In genomic region chr12:57844725-57845477, GRCh38 we compare ENCODE assay signal across 8 cellular contexts. TPM values are rescaled to one million over a fixed set of nuclear protein-coding genes. Genes with fewer than 3 reads are reported as not detected.
A peak's percentile ranks its signal among the peaks of the same experiment; 100 is the strongest.
DNase-seq lines count a peak whose midpoint lies in the region; ATAC-seq and TF ChIP-seq lines count a peak whose summit lies in the region.

No MANE protein-coding gene starts in this region.

- no peaks in the 10 kb centered on the region for H3K9me3 Mint-ChIP-seq in activated naive CD8-positive, alpha-beta T cell treated with anti-CD3 and anti-CD28 coated beads, Interleukin-2, amount 50 U/mL, for 24 hours
- H3K9me3 Mint-ChIP-seq in osteocyte (ENCODE audit: unreplicated experiment), result no peaks in the 10 kb centered on the region

- TF ChIP-seq CTCF in cardiac muscle cell (IDR thresholded peaks at IDR 0.05; ENCODE audit: low read depth, low read length) (no peak), osteocyte (IDR thresholded peaks at IDR 0.05) (no peak)

- H3K4me1 Mint-ChIP-seq in activated naive CD8-positive, alpha-beta T cell treated with anti-CD3 and anti-CD28 coated beads, Interleukin-2, amount 50 U/mL, for 24 hours, result peaks cover 60% of the 10 kb centered on the region
- H3K4me1 Mint-ChIP-seq in osteocyte (ENCODE audit: unreplicated experiment), result peaks cover 54% of the 10 kb centered on the region

- ATAC-seq in GM21723 (IDR thresholded peaks at IDR 0.05; ENCODE audit: unreplicated experiment), result peak; percentile 18
- peak; percentile 33 for ATAC-seq in activated naive CD8-positive, alpha-beta T cell treated with anti-CD3 and anti-CD28 coated beads, Interleukin-2, amount 50 U/mL, for 24 hours
- no peak for ATAC-seq in HG03469 (IDR thresholded peaks at IDR 0.05; ENCODE audit: unreplicated experiment)

- H3K4me3 Mint-ChIP-seq in activated naive CD8-positive, alpha-beta T cell treated with anti-CD3 and anti-CD28 coated beads, Interleukin-2, amount 50 U/mL, for 24 hours, result peak overlapping the region; percentile 76
- H3K4me3 Mint-ChIP-seq in osteocyte (ENCODE audit: unreplicated experiment), result peak overlapping the region; percentile 83

- H3K4me1 ChIP-seq in cardiac muscle cell (ENCODE audit: low read depth), result peaks cover 46% of the 10 kb centered on the region

- H3K9me3 ChIP-seq in cardiac muscle cell (ENCODE audit: low read depth), result no peaks in the 10 kb centered on the region

- H3K27me3 ChIP-seq in cardiac muscle cell, result no peaks in the 10 kb centered on the region

- H3K27me3 Mint-ChIP-seq in activated naive CD8-positive, alpha-beta T cell treated with anti-CD3 and anti-CD28 coated beads, Interleukin-2, amount 50 U/mL, for 24 hours, result no peaks in the 10 kb centered on the region
- no peaks in the 10 kb centered on the region for H3K27me3 Mint-ChIP-seq in osteocyte (ENCODE audit: unreplicated experiment)

- peak overlapping the region; percentile 82 for H3K4me3 ChIP-seq in cardiac muscle cell

- DNase-seq in ELF-1 (ENCODE audit: low read depth, low spot score) (peak; percentile 75), NAMALWA (ENCODE audit: low spot score) (peak; percentile 67), cardiac muscle cell (ENCODE audit: low read depth in 1 of 2, low spot score in 1 of 2) (peak; percentile 62 to 92), osteocyte (ENCODE audit: extremely low spot score, unreplicated experiment) (no peak)
- DNase-seq in activated naive CD8-positive, alpha-beta T cell treated with anti-CD3 and anti-CD28 coated beads, Interleukin-2, amount 50 U/mL, for 24 hours, result peak; percentile 55
- no peak for DNase-seq in activated CD4-positive, CD25-positive, alpha-beta regulatory T cell (lab: John Stamatoyannopoulos, UW)

- no peaks in the 10 kb centered on the region for H3K36me3 ChIP-seq in cardiac muscle cell

- no peaks in the 10 kb centered on the region for H3K36me3 Mint-ChIP-seq in activated naive CD8-positive, alpha-beta T cell treated with anti-CD3 and anti-CD28 coated beads, Interleukin-2, amount 50 U/mL, for 24 hours (ENCODE audit: low read depth)
- H3K36me3 Mint-ChIP-seq in osteocyte (ENCODE audit: unreplicated experiment), result peaks cover 2% of the 10 kb centered on the region

- peak overlapping the region; percentile 78 for H3K27ac Mint-ChIP-seq in activated naive CD8-positive, alpha-beta T cell treated with anti-CD3 and anti-CD28 coated beads, Interleukin-2, amount 50 U/mL, for 24 hours
- H3K27ac Mint-ChIP-seq in osteocyte (ENCODE audit: unreplicated experiment), result peak overlapping the region; percentile 88

- peak overlapping the region; percentile 100 for H3K27ac ChIP-seq in cardiac muscle cell

RNA-seq across cellular contexts. Expression of gene CTDSP2, which starts 1.6 kb away (rescaled TPM):
- total RNA-seq in cardiac muscle cell, result 103 and 105 TPM in 2 replicates
- 82.9 and 108 TPM in 2 replicates for polyA plus RNA-seq in cardiac muscle cell
- 171 and 179 TPM in 2 replicates for total RNA-seq in osteocyte

RNA-seq across cellular contexts. Expression of gene AVIL, which starts 26.4 kb away (rescaled TPM):
- 1.6 TPM in 2 replicates for total RNA-seq in cardiac muscle cell
- 1.7 and 2.9 TPM in 2 replicates for polyA plus RNA-seq in cardiac muscle cell
- 4.7 and 6.0 TPM in 2 replicates for total RNA-seq in osteocyte

Comparison
In these comparisons a context has a peak if more than half of its experiments do, and no peak if none do; other contexts are left out.
1. DNase-seq: peak in ELF-1 (single experiment), NAMALWA (single experiment), activated naive CD8-positive, alpha-beta T cell treated with anti-CD3 and anti-CD28 coated beads, Interleukin-2, amount 50 U/mL, for 24 hours (single experiment) and cardiac muscle cell (2 of 2); none in osteocyte (single experiment) and activated CD4-positive, CD25-positive, alpha-beta regulatory T cell (0 of 4).